30 cellular contexts compared by ENCODE assay signal in the genomic region with DNA sequence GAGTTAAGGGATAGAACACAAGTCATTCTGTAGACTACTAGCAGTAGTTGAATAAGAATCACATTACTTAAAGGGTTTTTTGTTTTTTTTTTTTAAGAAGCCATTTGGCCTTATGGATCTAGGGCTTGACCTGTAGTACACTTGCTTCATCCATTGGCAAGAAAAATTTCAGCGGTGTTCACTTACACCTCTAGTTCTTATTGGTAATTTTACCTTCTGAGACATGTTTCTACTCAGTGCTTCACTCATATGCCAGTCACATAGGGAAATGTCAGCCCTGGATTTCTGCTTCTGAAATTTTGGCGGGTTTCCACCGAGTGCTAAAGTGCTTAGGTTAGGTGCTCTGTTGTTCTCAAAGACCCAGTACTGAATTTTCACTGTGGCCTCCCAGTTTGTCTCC.
"Had no signal": no experiment of that assay in that cellular context is flagged by ENCODE, and none has a peak within 500 bp of the region (broad histone marks: within the 10 kb centered on the region; RNA-seq: fewer than 3 reads in every experiment).

No MANE protein-coding gene starts in this region.

- H3K4me1 ChIP-seq: adrenal gland, ascending aorta, breast epithelium, colonic mucosa, left lung, pancreas, psoas muscle, right atrium auricular region, upper lobe of left lung had no signal

- H3K27ac ChIP-seq: adrenal gland, ascending aorta, breast epithelium, colonic mucosa, dorsolateral prefrontal cortex, left lung, pancreas, psoas muscle, right atrium auricular region, upper lobe of left lung had no signal

- H3K36me3 Mint-ChIP-seq: natural killer cell had no signal

- DNase-seq: activated CD4-positive, alpha-beta T cell treated with anti-CD3 and anti-CD28 coated beads, Interleukin-2, amount 50 U/mL, for 4 hours; activated CD8-positive, alpha-beta memory T cell treated with anti-CD3 and anti-CD28 coated beads for 24 hours; activated CD8-positive, alpha-beta memory T cell treated with anti-CD3 and anti-CD28 coated beads, Interleukin-2, amount 50 U/mL, for 4 hours; activated naive CD4-positive, alpha-beta T cell; activated T-cell treated with anti-CD3 and anti-CD28 coated beads, Interleukin-2, amount 50 U/mL, for 4 hours; adrenal gland; colonic mucosa; dorsolateral prefrontal cortex; effector memory CD8-positive, alpha-beta T cell; hippocampal formation; kidney glomerular epithelial cell; left lung; midbrain; natural killer cell; pancreas; psoas muscle; stimulated activated CD4-positive, alpha-beta T cell treated with anti-CD3 and anti-CD28 coated beads, Interleukin-12 subunit alpha, Interleukin-12 subunit beta, amount 100 ng/mL, for 4 hours; stimulated activated CD4-positive, alpha-beta T cell treated with anti-CD3 and anti-CD28 coated beads, Interleukin-4, amount 100 ng/mL, for 4 hours; stimulated activated naive CD8-positive, alpha-beta T cell treated with anti-CD3 and anti-CD28 coated beads, Interleukin-15, Interleukin-2, amounts not matched to agents 100 U/mL and 50 U/mL, for 24 hours; upper lobe of left lung had no signal

- H3K27ac Mint-ChIP-seq: activated naive CD8-positive, alpha-beta T cell; activated T-helper 2 cell treated with anti-CD3 and anti-CD28 coated beads, Interferon-gamma antibody, Interleukin-2, Interleukin-4, amounts not matched to agents 10 μg/mL and 5 μg/mL and 100 μg/mL, durations not matched to agents 14 hours and 24 hours and 36 hours; effector memory CD8-positive, alpha-beta T cell; natural killer cell had no signal

- H3K4me3 Mint-ChIP-seq: activated naive CD8-positive, alpha-beta T cell; activated T-cell treated with anti-CD3 and anti-CD28 coated beads, Interleukin-2, amount 50 U/mL, for 4 hours; central memory CD8-positive, alpha-beta T cell; effector memory CD8-positive, alpha-beta T cell; natural killer cell had no signal

- H3K9me3 Mint-ChIP-seq: activated T-cell treated with anti-CD3 and anti-CD28 coated beads, Interleukin-2, amount 50 U/mL, for 4 hours; activated T-helper 2 cell treated with anti-CD3 and anti-CD28 coated beads, Interferon-gamma antibody, Interleukin-2, Interleukin-4, amounts not matched to agents 10 μg/mL and 5 μg/mL and 100 μg/mL, durations not matched to agents 14 hours and 24 hours and 36 hours; central memory CD8-positive, alpha-beta T cell; effector memory CD8-positive, alpha-beta T cell; natural killer cell had no signal

- H3K4me3 ChIP-seq: adrenal gland, ascending aorta, breast epithelium, colonic mucosa, dorsolateral prefrontal cortex, left lung, pancreas, psoas muscle, right atrium auricular region, upper lobe of left lung had no signal

- H3K9me3 ChIP-seq: adrenal gland, ascending aorta, breast epithelium, colonic mucosa, left lung, pancreas, psoas muscle, right atrium auricular region, upper lobe of left lung had no signal

- H3K36me3 ChIP-seq: colonic mucosa, pancreas had no signal

- FAIRE-seq: endothelial cell of umbilical vein, frontal cortex, pancreas, TTC549 had no signal

- H3K27me3 Mint-ChIP-seq: activated naive CD8-positive, alpha-beta T cell; central memory CD8-positive, alpha-beta T cell had no signal

- H3K27me3 ChIP-seq: adrenal gland, ascending aorta, breast epithelium, colonic mucosa, dorsolateral prefrontal cortex, left lung, pancreas, right atrium auricular region, upper lobe of left lung had no signal

- ATAC-seq: activated T-cell treated with anti-CD3 and anti-CD28 coated beads, Interleukin-2, amount 50 U/mL, for 4 hours; effector memory CD8-positive, alpha-beta T cell; esophagus mucosa; left lung; natural killer cell; pancreas; stimulated activated naive CD8-positive, alpha-beta T cell treated with anti-CD3 and anti-CD28 coated beads, Interleukin-15, Interleukin-2, amounts not matched to agents 100 U/mL and 50 U/mL, for 24 hours had no signal

- H3K4me1 Mint-ChIP-seq: central memory CD8-positive, alpha-beta T cell; natural killer cell had no signal
